23 cellular contexts compared by ENCODE assay signal in genomic region chr4:51960486-51960885, GRCh38. TPM values are rescaled to one million over a fixed set of nuclear protein-coding genes. Genes with fewer than 3 reads are reported as not detected.
DNase-seq lines count a peak whose midpoint lies in the region; ATAC-seq and TF ChIP-seq lines count a peak whose summit lies in the region.
"Had no signal": no experiment of that assay in that cellular context is flagged by ENCODE, and none has a peak within 500 bp of the region (broad histone marks: within the 10 kb centered on the region; RNA-seq: fewer than 3 reads in every experiment).

No MANE protein-coding gene starts in this region.

- intact Hi-C loops in mammary epithelial cell (cut with micrococcal nuclease) (no loop called here), left colon (cut with DNase I, micrococcal nuclease) (no loop called here), transverse colon (cut with DNase I; ENCODE audit: low total_unique reads) (no loop called here)

- H3K4me1 ChIP-seq in mammary epithelial cell (ENCODE audit: insufficient read depth, low read length) = peaks cover 14% of the 10 kb centered on the region
- H3K4me1 ChIP-seq in transverse colon = peaks cover 0 to 4% (median 2%) of the 10 kb centered on the region in 4 donors
- H3K4me1 ChIP-seq: Caco-2 had no signal

- H3K79me2 ChIP-seq in mammary epithelial cell (ENCODE audit: insufficient read depth, low read length) = no peaks in the 10 kb centered on the region

- H4K20me1 ChIP-seq in mammary epithelial cell (ENCODE audit: insufficient read depth, low read length) = no peaks in the 10 kb centered on the region
- H4K20me1 ChIP-seq: BLaER1 treated with 17β-estradiol and CSF1 and Interleukin-3, amounts not matched to agents 10 nM and 100 nM had no signal

- in situ Hi-C loops in mammary epithelial cell (cut with MboI; ENCODE audit: low sequenced_read_pairs in 2 of 2) (no loop called here), transverse colon (cut with MboI; ENCODE audit: low pct_ligation_motif_present in 1 of 4, low pct_unique_long_range_greater_than_20kb in 1 of 4, low sequenced_read_pairs in 3 of 4) (loop anchor here in 1 of 4 donors (25.0 kb wide), 1 partner anchor 102 kb away; the partner anchor contains the start of gene SPATA18), G401 (cut with HindIII; ENCODE audit: low sequenced_read_pairs) (no loop called here)

- H3K4me3 ChIP-seq in MG63 = no peak overlapping the region
- H3K4me3 ChIP-seq in mammary epithelial cell (replicated peaks in 1 of 3; ENCODE audit: insufficient read depth in 1 of 3, low read depth in 2 of 3, low read length in 3 of 3) = no peak overlapping the region
- no peak overlapping the region for H3K4me3 ChIP-seq in transverse colon
- H3K4me3 ChIP-seq: BLaER1 treated with 17β-estradiol and CSF1 and Interleukin-3, amounts not matched to agents 10 nM and 100 nM; GM12878 had no signal

- peak overlapping the region; percentile 28 for H2AFZ ChIP-seq in mammary epithelial cell (ENCODE audit: low read depth, low read length)

- CTCF ChIA-PET in mammary epithelial cell (lab: Charles Lee; ENCODE audit: low non-redundant PET) = no interaction called here

- peak overlapping the region; percentile 28 for H3K4me2 ChIP-seq in mammary epithelial cell (ENCODE audit: insufficient read depth, low read depth, low read length)
- H3K4me2 ChIP-seq: BLaER1 treated with 17β-estradiol and CSF1 and Interleukin-3, amounts not matched to agents 10 nM and 100 nM; SK-N-SH had no signal

- H3K9ac ChIP-seq in mammary epithelial cell (ENCODE audit: insufficient read depth, low read length) = no peak overlapping the region
- H3K9ac ChIP-seq: BLaER1 treated with 17β-estradiol and CSF1 and Interleukin-3, amounts not matched to agents 10 nM and 100 nM; SK-N-SH had no signal

- no peak for TF ChIP-seq POLR2A in transverse colon (IDR thresholded peaks at IDR 0.05)

- DNase-seq in MG63 (peak; percentile 69), mammary epithelial cell (peak; percentile 53), left colon (no peak), transverse colon (peak; percentile 22), NCI-H1694 treated with DMSO at 0.1 percent for 48 hours (lab: John Stamatoyannopoulos, UW) (no peak), AG08396 (ENCODE audit: low spot score) (no peak), G401 (ENCODE audit: low spot score) (no peak)
- DNase-seq: Caco-2; CD4-positive, alpha-beta memory T cell; DMS 273 treated with DMSO at 0.1 percent for 48 hours; DMS79 treated with DMSO at 0.1 percent for 48 hours; H9; HFFc6; KBM-7; MV-4-11; NCI-H187; NCI-H446 treated with DMSO at 0.1 percent for 48 hours; NCI-H69; SIG-M5; SK-N-SH had no signal

- ATAC-seq in left colon = peak; percentile 55
- ATAC-seq: GM12878 had no signal

- 0% methylated on average over 4 of the region's 4 CpGs for WGBS in mammary epithelial cell (ENCODE audit: low coverage, missing lambda C conversion rate)
- 29 to 38% methylated on average over 3 to 4 of the region's 4 CpGs for WGBS in transverse colon (ENCODE audit: low coverage in 1 of 2), 2 donors

- H3K36me3 ChIP-seq in MG63 (no peaks in the 10 kb centered on the region), mammary epithelial cell (ENCODE audit: insufficient read depth, low read length) (no peaks in the 10 kb centered on the region), transverse colon (no peaks in the 10 kb centered on the region)
- H3K36me3 ChIP-seq: BLaER1 treated with 17β-estradiol and CSF1 and Interleukin-3, amounts not matched to agents 10 nM and 100 nM had no signal

- H3K27ac ChIP-seq in mammary epithelial cell (ENCODE audit: insufficient read depth, low read depth, low read length) = no peak overlapping the region
- no peak overlapping the region for H3K27ac ChIP-seq in transverse colon
- H3K27ac ChIP-seq: BLaER1 treated with 17β-estradiol and CSF1 and Interleukin-3, amounts not matched to agents 10 nM and 100 nM; HL-60 had no signal

- H3K27me3 ChIP-seq in MG63 = no peaks in the 10 kb centered on the region; the same call in none of the 2 replicates
- no peaks in the 10 kb centered on the region for H3K27me3 ChIP-seq in mammary epithelial cell (ENCODE audit: insufficient read depth, low read length)
- H3K27me3 ChIP-seq in transverse colon = no peaks in the 10 kb centered on the region
- H3K27me3 ChIP-seq: BLaER1 treated with 17β-estradiol and CSF1 and Interleukin-3, amounts not matched to agents 10 nM and 100 nM had no signal

- BruUV-seq in mammary epithelial cell (replicated peaks; lab: Mats Ljungman, UMichigan) = no TSS peak

- no peak for TF ChIP-seq CTCF in mammary epithelial cell (conservative IDR thresholded peaks at IDR 0.05 in 1 of 2, IDR thresholded peaks at IDR 0.05 in 1 of 2; ENCODE audit: extremely low read depth in 1 of 2, insufficient read depth in 1 of 2, low read depth in 1 of 2, low read length in 2 of 2)
- no peak for TF ChIP-seq CTCF in transverse colon (IDR thresholded peaks at IDR 0.05)

- dilution Hi-C loops in mammary epithelial cell (cut with HindIII; ENCODE audit: low sequenced_read_pairs) = no loop called here

- no peak for TF ChIP-seq EP300 in transverse colon (IDR thresholded peaks at IDR 0.05; ENCODE audit: low read depth)

- H3K9me3 ChIP-seq in MG63 (no peaks in the 10 kb centered on the region; the same call in 1 of the 2 replicates), mammary epithelial cell (replicated peaks; ENCODE audit: insufficient read depth, low read length) (no peaks in the 10 kb centered on the region), transverse colon (no peaks in the 10 kb centered on the region)
- H3K9me3 ChIP-seq: BLaER1 treated with 17β-estradiol and CSF1 and Interleukin-3, amounts not matched to agents 10 nM and 100 nM; Caco-2; SK-N-SH had no signal

RNA-seq across cellular contexts. Expression of gene LRRC66, which starts 59.7 kb away (rescaled TPM):
- total RNA-seq in MG63 (2014; rRNA removed; shearing (Covaris generic); ENCODE audit: low replicate concordance) = 0.07 and 0.59 TPM in 2 replicates
- under 1 TPM; 0.40 to 0.50 TPM for total RNA-seq in mammary epithelial cell
- 0.15 TPM for polyA plus RNA-seq in mammary epithelial cell
- not detected for polyA minus RNA-seq in mammary epithelial cell
- total RNA-seq in left colon = 10 to 100 TPM; 10.2 to 16.1 TPM
- 1 to 10 TPM; 4.6 to 9.2 (median 7.1) TPM for total RNA-seq in transverse colon
- total RNA-seq in G401 (2014; rRNA removed; shearing (Covaris generic)) = not detected in 2 replicates
- total RNA-seq: Caco-2, H9 had no signal

Comparison
In these comparisons a context has a peak if more than half of its experiments do, and no peak if none do; other contexts are left out.
1. DNase-seq: peak in MG63 (single experiment), mammary epithelial cell (single experiment) and transverse colon (single experiment); none in left colon (0 of 2), NCI-H1694 treated with DMSO at 0.1 percent for 48 hours (single experiment), AG08396 (single experiment) and G401 (single experiment).